In genomic region chr20:57702091-57702490, GRCh38 we compare ENCODE assay signal across 1 cellular context.
TF ChIP-seq lines count a peak whose summit lies in the region.

No MANE protein-coding gene starts in this region.

TF ChIP-seq in A549, 52 proteins besides CTCF, POLR2A, EP300 and RAD21 (continued from another document):
- no peak for TF ChIP-seq KDM1A (IDR thresholded peaks at IDR 0.05; ENCODE audit: low read depth)
- no peak for TF ChIP-seq SREBF2 (IDR thresholded peaks at IDR 0.05)
TF ChIP-seq in A549: peak in this region for 1.
